21 cellular contexts compared by ENCODE assay signal in the genomic region with DNA sequence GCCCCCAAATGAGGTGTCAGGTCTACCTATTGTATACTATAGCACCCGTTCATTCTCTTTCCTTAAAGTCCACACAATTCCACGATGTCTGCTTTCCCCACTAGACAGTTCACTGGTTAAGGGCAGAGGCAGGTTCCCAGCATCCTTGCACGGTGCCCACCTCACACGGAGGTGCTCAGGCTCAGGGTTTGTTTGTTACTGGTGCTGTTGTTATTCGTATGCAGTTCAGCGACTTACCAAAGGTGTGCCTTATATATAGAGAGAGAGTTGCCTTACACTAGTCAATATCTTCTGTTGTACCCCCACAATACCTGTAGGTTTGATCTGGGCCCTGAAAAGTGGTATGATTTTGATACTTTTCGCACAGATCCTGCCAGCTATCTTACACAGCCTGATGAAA. TPM values are rescaled to one million over a fixed set of nuclear protein-coding genes. Genes with fewer than 3 reads are reported as not detected.
DNase-seq lines count a peak whose midpoint lies in the region; ATAC-seq and TF ChIP-seq lines count a peak whose summit lies in the region.
"Had no signal": no experiment of that assay in that cellular context is flagged by ENCODE, and none has a peak within 500 bp of the region (broad histone marks: within the 10 kb centered on the region; RNA-seq: fewer than 3 reads in every experiment).

No MANE protein-coding gene starts in this region.

- H3K36me3 ChIP-seq in mammary epithelial cell (ENCODE audit: insufficient read depth, low read length) (no peaks in the 10 kb centered on the region), GM23338 (ENCODE audit: insufficient read depth) (peaks cover 11% of the 10 kb centered on the region; the same call in 1 of the 2 replicates), RWPE2 (ENCODE audit: low read depth) (no peaks in the 10 kb centered on the region; the same call in 1 of the 2 replicates)

- no peak overlapping the region for H3K4me3 Mint-ChIP-seq in MCF 10A (ENCODE audit: unreplicated experiment)
- H3K4me3 Mint-ChIP-seq in GM23338, result no peak overlapping the region
- H3K4me3 Mint-ChIP-seq: B cell; CD4-positive, CD25-positive, alpha-beta regulatory T cell; CD8-positive, alpha-beta memory T cell; H9 had no signal

- no peak overlapping the region for H3K27ac ChIP-seq in mammary epithelial cell (ENCODE audit: insufficient read depth, low read depth, low read length)
- H3K27ac ChIP-seq in GM23338 (ENCODE audit: low read depth), result no peak overlapping the region
- no peak overlapping the region for H3K27ac ChIP-seq in RWPE2 (ENCODE audit: poor library complexity, severe bottlenecking)
- H3K27ac ChIP-seq: BLaER1, C4-2B, GM23248 had no signal

- H3K9me3 Mint-ChIP-seq in MCF 10A (ENCODE audit: unreplicated experiment), result no peaks in the 10 kb centered on the region
- H3K9me3 Mint-ChIP-seq in GM23338, result peaks cover 38% of the 10 kb centered on the region

- WGBS in mammary epithelial cell (ENCODE audit: low coverage, missing lambda C conversion rate), result 81% methylated on average over 7 of the region's 7 CpGs

- no peaks in the 10 kb centered on the region for H3K27me3 Mint-ChIP-seq in MCF 10A (ENCODE audit: insufficient read depth, unreplicated experiment)
- H3K27me3 Mint-ChIP-seq in GM23338 (ENCODE audit: insufficient read depth, low read depth, poor library complexity), result peaks cover 7% of the 10 kb centered on the region
- H3K27me3 Mint-ChIP-seq: B cell had no signal

- H3K36me3 Mint-ChIP-seq in MCF 10A (ENCODE audit: insufficient read depth, unreplicated experiment) (peaks cover 13% of the 10 kb centered on the region), GM23338 (ENCODE audit: low read depth) (peaks cover 24% of the 10 kb centered on the region)

- H3K9me3 ChIP-seq in mammary epithelial cell (replicated peaks; ENCODE audit: insufficient read depth, low read length), result peaks cover 4% of the 10 kb centered on the region
- H3K9me3 ChIP-seq in RWPE2 (ENCODE audit: severe bottlenecking), result peaks cover 10% of the 10 kb centered on the region

- POLR2A ChIA-PET in MCF 10A (lab: Yijun Ruan, JAX), result interaction anchor here (0.6 to 1.7 kb wide), 3 partner anchors 10 to 53 kb away, joined by 3 to 4 read pairs (median 3); no protein-coding TSS in a partner anchor

- H3K4me1 ChIP-seq in mammary epithelial cell (ENCODE audit: insufficient read depth, low read length) (no peaks in the 10 kb centered on the region), GM23338 (ENCODE audit: insufficient read depth) (no peaks in the 10 kb centered on the region), RWPE2 (ENCODE audit: insufficient read depth, poor library complexity, severe bottlenecking) (no peaks in the 10 kb centered on the region)
- H3K4me1 ChIP-seq: BLaER1 had no signal

- dilution Hi-C loops in mammary epithelial cell (cut with HindIII; ENCODE audit: low sequenced_read_pairs), result no loop called here

- no peaks in the 10 kb centered on the region for H3K27me3 ChIP-seq in mammary epithelial cell (ENCODE audit: insufficient read depth, low read length)
- no peaks in the 10 kb centered on the region for H3K27me3 ChIP-seq in GM23338 (ENCODE audit: insufficient read depth)
- no peaks in the 10 kb centered on the region for H3K27me3 ChIP-seq in RWPE2 (ENCODE audit: insufficient read depth, poor library complexity, severe bottlenecking)
- H3K27me3 ChIP-seq: BLaER1 had no signal

- H2AFZ ChIP-seq in mammary epithelial cell (ENCODE audit: low read depth, low read length) (no peak overlapping the region), GM23338 (no peak overlapping the region)
- H2AFZ ChIP-seq: GM23248 had no signal

- H3K9ac ChIP-seq in mammary epithelial cell (ENCODE audit: insufficient read depth, low read length), result no peak overlapping the region
- H3K9ac ChIP-seq: BLaER1, GM23248 had no signal

- H3K9me2 ChIP-seq in GM23338 (ENCODE audit: insufficient read depth), result no peaks in the 10 kb centered on the region

- H3K79me2 ChIP-seq in mammary epithelial cell (ENCODE audit: insufficient read depth, low read length) (no peaks in the 10 kb centered on the region), GM23338 (replicated peaks; ENCODE audit: insufficient read depth) (no peaks in the 10 kb centered on the region)

- no peaks in the 10 kb centered on the region for H3F3A ChIP-seq in GM23338 (replicated peaks; ENCODE audit: low read depth)

- ATAC-seq in GM23338, result peak; percentile 75
- ATAC-seq in RWPE2 (ENCODE audit: low read depth), result peak; percentile 40; the same call in 1 of the 3 replicates
- ATAC-seq: GM12878, HCT116 had no signal

- intact Hi-C loops in MCF 10A (cut with micrococcal nuclease), result no loop called here
- intact Hi-C loops in mammary epithelial cell (cut with micrococcal nuclease), result no loop called here

- in situ Hi-C loops in mammary epithelial cell (cut with MboI; ENCODE audit: low sequenced_read_pairs in 2 of 2), result no loop called here

- DNase-seq in MCF 10A (ENCODE audit: unreplicated experiment) (no peak), mammary epithelial cell (no peak), GM23338 (ENCODE audit: low spot score) (no peak), RWPE2 (ENCODE audit: low spot score) (no peak), iPS-NIHi11 (ENCODE audit: low spot score) (peak; percentile 16), NCI-H2196 (lab: John Stamatoyannopoulos, UW; ENCODE audit: unreplicated experiment) (no peak), cerebellum (ENCODE audit: low spot score) (no peak)
- DNase-seq in activated naive CD4-positive, alpha-beta T cell (lab: John Stamatoyannopoulos, UW), result no peak
- DNase-seq: CD4-positive, CD25-positive, alpha-beta regulatory T cell; CD8-positive, alpha-beta memory T cell; DMS 273 treated with DMSO at 0.1 percent for 48 hours; DMS79; EL; GDM1; GM23248; H9 had no signal

- H3K27ac Mint-ChIP-seq in MCF 10A (ENCODE audit: low read depth, unreplicated experiment) (no peak overlapping the region), GM23338 (no peak overlapping the region)
- H3K27ac Mint-ChIP-seq: B cell; CD4-positive, CD25-positive, alpha-beta regulatory T cell; CD8-positive, alpha-beta memory T cell; H9 had no signal

- H4K20me1 ChIP-seq in mammary epithelial cell (ENCODE audit: insufficient read depth, low read length), result no peaks in the 10 kb centered on the region
- no peaks in the 10 kb centered on the region for H4K20me1 ChIP-seq in GM23338 (replicated peaks; ENCODE audit: insufficient read depth)
- H4K20me1 ChIP-seq: BLaER1 had no signal

- H3K4me3 ChIP-seq in mammary epithelial cell (replicated peaks in 1 of 3; ENCODE audit: insufficient read depth in 1 of 3, low read depth in 2 of 3, low read length in 3 of 3) (no peak overlapping the region), GM23338 (no peak overlapping the region), RWPE2 (ENCODE audit: severe bottlenecking) (no peak overlapping the region)
- H3K4me3 ChIP-seq: BLaER1, GM12878, GM23248 had no signal

- CTCF ChIA-PET in MCF 10A (lab: Yijun Ruan, JAX), result interaction anchor here (1.1 kb wide), 1 partner anchor 9 kb away, joined by 5 read pairs; no protein-coding TSS in a partner anchor
- CTCF ChIA-PET in mammary epithelial cell (lab: Charles Lee; ENCODE audit: low non-redundant PET), result no interaction called here

- TF ChIP-seq CTCF in MCF 10A (IDR thresholded peaks at IDR 0.05; ENCODE audit: unreplicated experiment) (no peak), mammary epithelial cell (conservative IDR thresholded peaks at IDR 0.05 in 1 of 2, IDR thresholded peaks at IDR 0.05 in 1 of 2; ENCODE audit: extremely low read depth in 1 of 2, insufficient read depth in 1 of 2, low read depth in 1 of 2, low read length in 2 of 2) (no peak), GM23338 (conservative IDR thresholded peaks at IDR 0.05; ENCODE audit: low read depth in 2 of 2) (no peak), RWPE2 (IDR thresholded peaks at IDR 0.05; ENCODE audit: poor library complexity, severe bottlenecking) (no peak)

- BruUV-seq in MCF 10A (replicated peaks; lab: Mats Ljungman, UMichigan) (TSS peak; percentile 6), mammary epithelial cell (replicated peaks; lab: Mats Ljungman, UMichigan) (no TSS peak)

- H3K4me1 Mint-ChIP-seq in MCF 10A (ENCODE audit: insufficient read depth, unreplicated experiment) (no peaks in the 10 kb centered on the region), GM23338 (no peaks in the 10 kb centered on the region; the same call in 2 of the 3 replicates)
- H3K4me1 Mint-ChIP-seq: B cell; CD4-positive, CD25-positive, alpha-beta regulatory T cell; CD8-positive, alpha-beta memory T cell had no signal

- no peak overlapping the region for H3K4me2 ChIP-seq in mammary epithelial cell (ENCODE audit: insufficient read depth, low read depth, low read length)
- H3K4me2 ChIP-seq in GM23338, result no peak overlapping the region
- H3K4me2 ChIP-seq: BLaER1 had no signal

TF ChIP-seq in GM23338, 12 proteins besides CTCF, POLR2A, EP300 and RAD21 (continues in another document):
- TF ChIP-seq EZH2 (IDR thresholded peaks at IDR 0.05; ENCODE audit: low read depth, unreplicated experiment), result no peak
- TF ChIP-seq, protein P1, sequence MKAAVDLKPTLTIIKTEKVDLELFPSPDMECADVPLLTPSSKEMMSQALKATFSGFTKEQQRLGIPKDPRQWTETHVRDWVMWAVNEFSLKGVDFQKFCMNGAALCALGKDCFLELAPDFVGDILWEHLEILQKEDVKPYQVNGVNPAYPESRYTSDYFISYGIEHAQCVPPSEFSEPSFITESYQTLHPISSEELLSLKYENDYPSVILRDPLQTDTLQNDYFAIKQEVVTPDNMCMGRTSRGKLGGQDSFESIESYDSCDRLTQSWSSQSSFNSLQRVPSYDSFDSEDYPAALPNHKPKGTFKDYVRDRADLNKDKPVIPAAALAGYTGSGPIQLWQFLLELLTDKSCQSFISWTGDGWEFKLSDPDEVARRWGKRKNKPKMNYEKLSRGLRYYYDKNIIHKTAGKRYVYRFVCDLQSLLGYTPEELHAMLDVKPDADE (IDR thresholded peaks at IDR 0.05), result no peak

RNA-seq across cellular contexts. Expression of gene SLC3A1, which starts 30.6 kb away (rescaled TPM):
- total RNA-seq in MCF 10A (2022) (not detected in 2 replicates), mammary epithelial cell (not detected), cerebellum (0.73 TPM)
- polyA plus RNA-seq in mammary epithelial cell (not detected), GM23338 (2016; fragmentation: Nextera tagmentation; extraction: Ambion mirVana) (0.42 and 0.70 TPM in 2 replicates)
- not detected for polyA minus RNA-seq in mammary epithelial cell
- 0.19 and 1.0 TPM in 2 replicates for total RNA-seq in GM23338 (2014; rRNA removed; shearing (Covaris generic))
- total RNA-seq: GM12878, GM23248 had no signal

RNA-seq across cellular contexts. Expression of gene PREPL, which starts 55.4 kb away (rescaled TPM):
- total RNA-seq in MCF 10A (2022) (53.0 and 70.0 TPM in 2 replicates), mammary epithelial cell (10 to 100 TPM; 28.2 to 31.0 TPM), cerebellum (111 TPM)
- polyA plus RNA-seq in mammary epithelial cell (15.0 TPM), GM23338 (2016; fragmentation: Nextera tagmentation; extraction: Ambion mirVana) (16.5 and 18.8 TPM in 2 replicates)
- 31.8 TPM for polyA minus RNA-seq in mammary epithelial cell
- 43.1 and 49.0 TPM in 2 replicates for total RNA-seq in GM23338 (2014; rRNA removed; shearing (Covaris generic))

RNA-seq across cellular contexts. Expression of gene CAMKMT, which starts 55.9 kb away (rescaled TPM):
- total RNA-seq in MCF 10A (2022) (9.9 and 14.4 TPM in 2 replicates), mammary epithelial cell (10 to 100 TPM; 13.5 to 16.5 TPM), cerebellum (11.0 TPM)
- polyA plus RNA-seq in mammary epithelial cell (6.3 TPM), GM23338 (2016; fragmentation: Nextera tagmentation; extraction: Ambion mirVana) (27.3 and 29.5 TPM in 2 replicates)
- 11.1 TPM for polyA minus RNA-seq in mammary epithelial cell
- 24.2 and 26.5 TPM in 2 replicates for total RNA-seq in GM23338 (2014; rRNA removed; shearing (Covaris generic))
